Comparison of ENCODE assay signal across 8 cellular contexts in genomic region chr10:117663750-117664149, GRCh38.
DNase-seq lines count a peak whose midpoint lies in the region; ATAC-seq, FAIRE-seq and TF ChIP-seq lines count a peak whose summit lies in the region.

No MANE protein-coding gene starts in this region.

- H3K4me1 ChIP-seq in A673 (ENCODE audit: insufficient read depth, low read length, poor library complexity, severe bottlenecking) (no peaks in the 10 kb centered on the region), gastrocnemius medialis (no peaks in the 10 kb centered on the region), esophagus squamous epithelium (no peaks in the 10 kb centered on the region)

- CTCF ChIA-PET in A673 (lab: Charles Lee), result no interaction called here

- H3K4me3 ChIP-seq in A673 (ENCODE audit: low read depth, low read length, poor library complexity, severe bottlenecking), result no peak overlapping the region
- H3K4me3 ChIP-seq in gastrocnemius medialis, result no peak overlapping the region
- H3K4me3 ChIP-seq in esophagus squamous epithelium, result no peak overlapping the region

- H3K27ac ChIP-seq in A673 (ENCODE audit: low read depth, low read length, poor library complexity, severe bottlenecking), result no peak overlapping the region
- no peak overlapping the region for H3K27ac ChIP-seq in gastrocnemius medialis
- H3K27ac ChIP-seq in esophagus squamous epithelium, result no peak overlapping the region

- WGBS in esophagus squamous epithelium, 2 donors, result 17 to 21% methylated on average over 2 of the region's 2 CpGs

- peaks cover 23% of the 10 kb centered on the region for H3K27me3 ChIP-seq in A673 (replicated peaks; ENCODE audit: insufficient read depth, low read depth, low read length, poor library complexity)
- no peaks in the 10 kb centered on the region for H3K27me3 ChIP-seq in gastrocnemius medialis
- H3K27me3 ChIP-seq in esophagus squamous epithelium, result no peaks in the 10 kb centered on the region

- TF ChIP-seq POLR2A in gastrocnemius medialis (IDR thresholded peaks at IDR 0.05), result no peak
- no peak for TF ChIP-seq POLR2A in esophagus squamous epithelium (IDR thresholded peaks at IDR 0.05)

- TF ChIP-seq CTCF in A673 (conservative IDR thresholded peaks at IDR 0.05; ENCODE audit: low read depth, low read length), result no peak
- TF ChIP-seq CTCF in gastrocnemius medialis (IDR thresholded peaks at IDR 0.05 in 4 of 5, conservative IDR thresholded peaks at IDR 0.05 in 1 of 5), result no peak
- no peak for TF ChIP-seq CTCF in esophagus squamous epithelium (IDR thresholded peaks at IDR 0.05)

- in situ Hi-C loops in gastrocnemius medialis (cut with MboI; ENCODE audit: low sequenced_read_pairs in 4 of 4), result no loop called here

- no TSS peak for BruUV-seq in A673 (replicated peaks; lab: Mats Ljungman, UMichigan)

- DNase-seq in EL, result peak; percentile 66
- DNase-seq in A673 (ENCODE audit: low spot score), result no peak
- DNase-seq in gastrocnemius medialis, result no peak
- DNase-seq in esophagus squamous epithelium (lab: John Stamatoyannopoulos, UW), result no peak
- DNase-seq in activated CD4-positive, CD25-positive, alpha-beta regulatory T cell treated with anti-CD3 and anti-CD28 coated beads, Interleukin-2, amount 50 U/mL, for 72 hours, result no peak

- POLR2A ChIA-PET in A673 (lab: Charles Lee; ENCODE audit: low non-redundant PET), result no interaction called here

- ATAC-seq in GM19395 (IDR thresholded peaks at IDR 0.05; ENCODE audit: unreplicated experiment), result peak; percentile 100
- ATAC-seq in HG03280 (IDR thresholded peaks at IDR 0.05; ENCODE audit: unreplicated experiment), result peak; percentile 99
- ATAC-seq in gastrocnemius medialis, result no peak

- H3K9me3 ChIP-seq in A673 (ENCODE audit: low read depth, low read length, poor library complexity, severe bottlenecking) (no peaks in the 10 kb centered on the region), gastrocnemius medialis (no peaks in the 10 kb centered on the region), esophagus squamous epithelium (no peaks in the 10 kb centered on the region)

- peak; percentile 90 for FAIRE-seq in endometrium (lab: Jason Lieb, UNC)

- intact Hi-C loops in A673 (cut with micrococcal nuclease; ENCODE audit: unreplicated experiment) (no loop called here), gastrocnemius medialis (cut with DNase I; ENCODE audit: low total_unique reads) (no loop called here), esophagus squamous epithelium (cut with DNase I) (no loop called here)

- no peaks in the 10 kb centered on the region for H3K36me3 ChIP-seq in A673 (ENCODE audit: insufficient read depth, low read length, poor library complexity, severe bottlenecking)
- no peaks in the 10 kb centered on the region for H3K36me3 ChIP-seq in gastrocnemius medialis
- no peaks in the 10 kb centered on the region for H3K36me3 ChIP-seq in esophagus squamous epithelium

Comparison
In these comparisons a context has a peak if more than half of its experiments do, and no peak if none do; other contexts are left out.
1. ATAC-seq: peak in GM19395 (single experiment) and HG03280 (single experiment); none in gastrocnemius medialis (0 of 2).